19 cellular contexts compared by ENCODE assay signal in genomic region chr12:97760601-97761000, GRCh38.
"Had no signal": no experiment of that assay in that cellular context is flagged by ENCODE, and none has a peak within 500 bp of the region (broad histone marks: within the 10 kb centered on the region; RNA-seq: fewer than 3 reads in every experiment).

No MANE protein-coding gene starts in this region.

- H3K27me3 Mint-ChIP-seq: activated CD4-positive, alpha-beta memory T cell treated with anti-CD3 and anti-CD28 coated beads for 36 hours; activated CD8-positive, alpha-beta memory T cell treated with anti-CD3 and anti-CD28 coated beads, Interleukin-2, amount 10 ng/mL, durations not matched to agents 7 days and 5 days; dendritic cell treated with granulocyte-macrophage colony-stimulating factor and Interleukin-4, amounts not matched to agents 40 ng/mL and 50 ng/mL, for 4 days; stimulated activated memory B cell treated with anti-CD40 and anti-IgM and Interleukin-4, amounts not matched to agents 10 μg/mL and 1 μg/mL and 100 μg/mL, for 72 hours had no signal

- H3K36me3 Mint-ChIP-seq: activated CD4-positive, alpha-beta memory T cell treated with anti-CD3 and anti-CD28 coated beads for 36 hours; activated CD8-positive, alpha-beta memory T cell treated with anti-CD3 and anti-CD28 coated beads, Interleukin-2, amount 10 ng/mL, durations not matched to agents 7 days and 5 days; natural killer cell; stimulated activated memory B cell treated with anti-CD40 and anti-IgM and Interleukin-4, amounts not matched to agents 10 μg/mL and 1 μg/mL and 100 μg/mL, for 72 hours had no signal

- H3K36me3 ChIP-seq: neutrophil, spleen, thyroid gland had no signal

- H3K4me3 ChIP-seq: SK-N-MC, spleen, thyroid gland had no signal

- DNase-seq: activated CD4-positive, alpha-beta memory T cell treated with anti-CD3 and anti-CD28 coated beads for 36 hours; activated CD4-positive, alpha-beta T cell treated with anti-CD3 and anti-CD28 coated beads for 4 hours; activated CD8-positive, alpha-beta memory T cell treated with anti-CD3 and anti-CD28 coated beads, Interleukin-2, amount 10 ng/mL, durations not matched to agents 7 days and 5 days; activated naive CD4-positive, alpha-beta T cell treated with anti-CD3 and anti-CD28 coated beads for 36 hours; anterior cingulate cortex; effector CD8-positive, alpha-beta T cell; head of caudate nucleus; natural killer cell; spleen; stimulated activated CD4-positive, alpha-beta T cell treated with anti-CD3 and anti-CD28 coated beads, Interleukin-4, amount 100 ng/mL, for 4 hours; thyroid gland had no signal

- H3K4me3 Mint-ChIP-seq: activated CD4-positive, alpha-beta memory T cell treated with anti-CD3 and anti-CD28 coated beads for 36 hours; activated CD8-positive, alpha-beta memory T cell treated with anti-CD3 and anti-CD28 coated beads, Interleukin-2, amount 10 ng/mL, durations not matched to agents 7 days and 5 days; activated naive CD4-positive, alpha-beta T cell treated with anti-CD3 and anti-CD28 coated beads for 36 hours; dendritic cell treated with granulocyte-macrophage colony-stimulating factor and Interleukin-4, amounts not matched to agents 40 ng/mL and 50 ng/mL, for 4 days; natural killer cell; stimulated activated memory B cell treated with anti-CD40 and anti-IgM and Interleukin-4, amounts not matched to agents 10 μg/mL and 1 μg/mL and 100 μg/mL, for 72 hours; T-helper 2 cell treated with Interferon-gamma antibody and Interleukin-4, amounts not matched to agents 5 μg/mL and 100 μg/mL, for 36 hours; WTC11 had no signal

- ATAC-seq: activated CD8-positive, alpha-beta memory T cell treated with anti-CD3 and anti-CD28 coated beads, Interleukin-2, amount 10 ng/mL, durations not matched to agents 7 days and 5 days; natural killer cell; stimulated activated memory B cell treated with anti-CD40 and anti-IgM and Interleukin-4, amounts not matched to agents 10 μg/mL and 1 μg/mL and 100 μg/mL, for 72 hours; WTC11 had no signal

- H3K9me3 ChIP-seq: neutrophil, thyroid gland had no signal

- H3K4me1 Mint-ChIP-seq: activated CD8-positive, alpha-beta memory T cell treated with anti-CD3 and anti-CD28 coated beads, Interleukin-2, amount 10 ng/mL, durations not matched to agents 7 days and 5 days; natural killer cell; stimulated activated memory B cell treated with anti-CD40 and anti-IgM and Interleukin-4, amounts not matched to agents 10 μg/mL and 1 μg/mL and 100 μg/mL, for 72 hours had no signal

- H3K27me3 ChIP-seq: neutrophil, spleen, thyroid gland had no signal

- H3K4me1 ChIP-seq: parathyroid adenoma, spleen had no signal

- H3K27ac ChIP-seq: neutrophil, parathyroid adenoma, SK-N-MC, spleen had no signal

- H3K27ac Mint-ChIP-seq: activated CD4-positive, alpha-beta memory T cell treated with anti-CD3 and anti-CD28 coated beads for 36 hours; activated CD8-positive, alpha-beta memory T cell treated with anti-CD3 and anti-CD28 coated beads, Interleukin-2, amount 10 ng/mL, durations not matched to agents 7 days and 5 days; activated naive CD4-positive, alpha-beta T cell treated with anti-CD3 and anti-CD28 coated beads for 36 hours; activated T-helper 2 cell treated with anti-CD3 and anti-CD28 coated beads, Interferon-gamma antibody, Interleukin-2, Interleukin-4, amounts not matched to agents 10 μg/mL and 5 μg/mL and 100 μg/mL, durations not matched to agents 14 hours and 24 hours and 36 hours; dendritic cell treated with granulocyte-macrophage colony-stimulating factor and Interleukin-4, amounts not matched to agents 40 ng/mL and 50 ng/mL, for 4 days; natural killer cell; stimulated activated memory B cell treated with anti-CD40 and anti-IgM and Interleukin-4, amounts not matched to agents 10 μg/mL and 1 μg/mL and 100 μg/mL, for 72 hours; T-helper 2 cell treated with Interferon-gamma antibody and Interleukin-4, amounts not matched to agents 5 μg/mL and 100 μg/mL, for 36 hours; WTC11 had no signal
